ENCODE assay signal across 2 cellular contexts in the genomic region with DNA sequence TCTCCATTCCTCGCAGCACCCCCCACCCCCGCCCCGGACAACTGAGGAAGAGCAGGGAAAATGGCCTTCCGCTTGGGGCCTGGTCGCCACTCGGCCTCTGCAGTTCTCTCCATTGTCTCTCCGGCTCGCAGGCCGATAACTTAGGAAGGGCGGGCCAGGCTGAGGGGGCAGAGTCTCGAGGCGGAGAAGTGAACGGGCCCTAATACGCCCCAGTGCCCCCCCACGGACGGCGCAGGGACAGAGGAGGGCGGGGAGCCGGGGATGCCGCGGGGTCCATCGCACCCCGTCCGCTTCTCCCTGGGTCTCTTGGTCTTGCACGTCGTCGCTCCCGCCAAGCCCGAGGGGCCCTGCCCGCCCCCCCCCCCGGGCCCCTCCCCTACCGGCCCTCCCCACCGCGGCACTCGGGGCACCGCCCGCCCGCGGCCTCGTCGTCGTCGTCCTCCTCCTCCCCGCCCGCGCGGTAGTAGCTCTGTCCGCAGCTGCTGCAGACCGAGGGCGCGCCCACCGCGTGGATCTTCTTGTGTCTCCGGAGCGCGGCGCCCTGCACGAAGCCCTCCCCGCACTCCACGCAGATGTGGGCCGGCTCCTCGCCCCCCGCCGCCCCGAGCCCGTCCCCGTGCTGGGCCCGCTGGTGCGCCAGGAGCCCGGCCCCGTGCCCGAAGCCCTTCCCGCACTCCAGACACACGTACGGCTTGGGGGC.
TF ChIP-seq lines count a peak whose summit lies in the region.

No MANE protein-coding gene starts in this region.

TF ChIP-seq in GM12891, 5 proteins besides CTCF, POLR2A, EP300 and RAD21:
- no peak for TF ChIP-seq SPI1 (IDR thresholded peaks at IDR 0.05; ENCODE audit: low read depth, low read length)
- TF ChIP-seq POU2F2 (IDR thresholded peaks at IDR 0.05; ENCODE audit: low read depth, low read length) = no peak
- TF ChIP-seq POLR2AphosphoS5 (IDR thresholded peaks at IDR 0.05; ENCODE audit: low read depth, low read length) = no peak
- no peak for TF ChIP-seq TAF1 (IDR thresholded peaks at IDR 0.05; ENCODE audit: low read depth, low read length)
- no peak for TF ChIP-seq PAX5 (IDR thresholded peaks at IDR 0.05; ENCODE audit: insufficient read depth, low read length, severe bottlenecking)

TF ChIP-seq in K562, 482 proteins besides CTCF, POLR2A, EP300 and RAD21:
- TF ChIP-seq POLR2G (IDR thresholded peaks at IDR 0.05; ENCODE audit: low read depth, low read length) (0 out of 2 replicates have a peak, but pooled peaks have one; percentile 3), ASH1L (IDR thresholded peaks at IDR 0.05; ENCODE audit: borderline replicate concordance, low read depth, partially characterized antibody) (no peak)
TF ChIP-seq in K562: peak in this region for 1.
